ENCODE assay signal across 1 cellular context in the genomic region with DNA sequence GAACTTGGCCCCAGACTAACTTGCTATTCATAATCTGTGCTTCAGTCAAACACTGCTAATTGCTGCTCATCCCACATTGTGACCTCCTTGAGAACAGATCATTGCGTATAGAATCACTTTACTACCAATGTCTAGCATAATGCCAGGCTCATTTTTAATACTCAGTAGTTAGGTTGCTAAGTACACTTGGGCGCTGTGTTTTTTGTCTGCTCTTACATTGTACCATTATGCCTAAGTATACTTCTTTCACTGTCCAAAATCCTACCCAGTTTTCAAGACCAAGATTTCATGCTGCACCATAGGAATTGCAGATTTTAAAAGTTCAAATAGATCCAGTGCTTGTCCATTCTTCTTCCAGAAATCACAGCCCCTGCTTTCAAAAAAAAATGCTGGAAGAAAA.
TF ChIP-seq lines count a peak whose summit lies in the region.

No MANE protein-coding gene starts in this region.

TF ChIP-seq in GM23338, 12 proteins besides CTCF, POLR2A, EP300 and RAD21 (continued from another document):
- TF ChIP-seq, protein P1, sequence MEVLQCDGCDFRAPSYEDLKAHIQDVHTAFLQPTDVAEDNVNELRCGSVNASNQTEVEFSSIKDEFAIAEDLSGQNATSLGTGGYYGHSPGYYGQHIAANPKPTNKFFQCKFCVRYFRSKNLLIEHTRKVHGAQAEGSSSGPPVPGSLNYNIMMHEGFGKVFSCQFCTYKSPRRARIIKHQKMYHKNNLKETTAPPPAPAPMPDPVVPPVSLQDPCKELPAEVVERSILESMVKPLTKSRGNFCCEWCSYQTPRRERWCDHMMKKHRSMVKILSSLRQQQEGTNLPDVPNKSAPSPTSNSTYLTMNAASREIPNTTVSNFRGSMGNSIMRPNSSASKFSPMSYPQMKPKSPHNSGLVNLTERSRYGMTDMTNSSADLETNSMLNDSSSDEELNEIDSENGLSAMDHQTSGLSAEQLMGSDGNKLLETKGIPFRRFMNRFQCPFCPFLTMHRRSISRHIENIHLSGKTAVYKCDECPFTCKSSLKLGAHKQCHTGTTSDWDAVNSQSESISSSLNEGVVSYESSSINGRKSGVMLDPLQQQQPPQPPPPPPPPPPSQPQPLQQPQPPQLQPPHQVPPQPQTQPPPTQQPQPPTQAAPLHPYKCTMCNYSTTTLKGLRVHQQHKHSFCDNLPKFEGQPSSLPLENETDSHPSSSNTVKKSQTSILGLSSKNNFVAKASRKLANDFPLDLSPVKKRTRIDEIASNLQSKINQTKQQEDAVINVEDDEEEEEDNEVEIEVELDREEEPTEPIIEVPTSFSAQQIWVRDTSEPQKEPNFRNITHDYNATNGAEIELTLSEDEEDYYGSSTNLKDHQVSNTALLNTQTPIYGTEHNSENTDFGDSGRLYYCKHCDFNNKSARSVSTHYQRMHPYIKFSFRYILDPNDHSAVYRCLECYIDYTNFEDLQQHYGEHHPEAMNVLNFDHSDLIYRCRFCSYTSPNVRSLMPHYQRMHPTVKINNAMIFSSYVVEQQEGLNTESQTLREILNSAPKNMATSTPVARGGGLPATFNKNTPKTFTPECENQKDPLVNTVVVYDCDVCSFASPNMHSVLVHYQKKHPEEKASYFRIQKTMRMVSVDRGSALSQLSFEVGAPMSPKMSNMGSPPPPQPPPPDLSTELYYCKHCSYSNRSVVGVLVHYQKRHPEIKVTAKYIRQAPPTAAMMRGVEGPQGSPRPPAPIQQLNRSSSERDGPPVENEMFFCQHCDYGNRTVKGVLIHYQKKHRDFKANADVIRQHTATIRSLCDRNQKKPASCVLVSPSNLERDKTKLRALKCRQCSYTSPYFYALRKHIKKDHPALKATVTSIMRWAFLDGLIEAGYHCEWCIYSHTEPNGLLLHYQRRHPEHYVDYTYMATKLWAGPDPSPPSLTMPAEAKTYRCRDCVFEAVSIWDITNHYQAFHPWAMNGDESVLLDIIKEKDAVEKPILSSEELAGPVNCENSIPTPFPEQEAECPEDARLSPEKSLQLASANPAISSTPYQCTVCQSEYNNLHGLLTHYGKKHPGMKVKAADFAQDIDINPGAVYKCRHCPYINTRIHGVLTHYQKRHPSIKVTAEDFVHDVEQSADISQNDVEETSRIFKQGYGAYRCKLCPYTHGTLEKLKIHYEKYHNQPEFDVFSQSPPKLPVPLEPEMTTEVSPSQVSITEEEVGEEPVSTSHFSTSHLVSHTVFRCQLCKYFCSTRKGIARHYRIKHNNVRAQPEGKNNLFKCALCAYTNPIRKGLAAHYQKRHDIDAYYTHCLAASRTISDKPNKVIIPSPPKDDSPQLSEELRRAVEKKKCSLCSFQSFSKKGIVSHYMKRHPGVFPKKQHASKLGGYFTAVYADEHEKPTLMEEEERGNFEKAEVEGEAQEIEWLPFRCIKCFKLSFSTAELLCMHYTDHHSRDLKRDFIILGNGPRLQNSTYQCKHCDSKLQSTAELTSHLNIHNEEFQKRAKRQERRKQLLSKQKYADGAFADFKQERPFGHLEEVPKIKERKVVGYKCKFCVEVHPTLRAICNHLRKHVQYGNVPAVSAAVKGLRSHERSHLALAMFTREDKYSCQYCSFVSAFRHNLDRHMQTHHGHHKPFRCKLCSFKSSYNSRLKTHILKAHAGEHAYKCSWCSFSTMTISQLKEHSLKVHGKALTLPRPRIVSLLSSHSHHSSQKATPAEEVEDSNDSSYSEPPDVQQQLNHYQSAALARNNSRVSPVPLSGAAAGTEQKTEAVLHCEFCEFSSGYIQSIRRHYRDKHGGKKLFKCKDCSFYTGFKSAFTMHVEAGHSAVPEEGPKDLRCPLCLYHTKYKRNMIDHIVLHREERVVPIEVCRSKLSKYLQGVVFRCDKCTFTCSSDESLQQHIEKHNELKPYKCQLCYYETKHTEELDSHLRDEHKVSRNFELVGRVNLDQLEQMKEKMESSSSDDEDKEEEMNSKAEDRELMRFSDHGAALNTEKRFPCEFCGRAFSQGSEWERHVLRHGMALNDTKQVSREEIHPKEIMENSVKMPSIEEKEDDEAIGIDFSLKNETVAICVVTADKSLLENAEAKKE (CRISPR knock-in tag; IDR thresholded peaks at IDR 0.05), result no peak
- TF ChIP-seq, protein P2, sequence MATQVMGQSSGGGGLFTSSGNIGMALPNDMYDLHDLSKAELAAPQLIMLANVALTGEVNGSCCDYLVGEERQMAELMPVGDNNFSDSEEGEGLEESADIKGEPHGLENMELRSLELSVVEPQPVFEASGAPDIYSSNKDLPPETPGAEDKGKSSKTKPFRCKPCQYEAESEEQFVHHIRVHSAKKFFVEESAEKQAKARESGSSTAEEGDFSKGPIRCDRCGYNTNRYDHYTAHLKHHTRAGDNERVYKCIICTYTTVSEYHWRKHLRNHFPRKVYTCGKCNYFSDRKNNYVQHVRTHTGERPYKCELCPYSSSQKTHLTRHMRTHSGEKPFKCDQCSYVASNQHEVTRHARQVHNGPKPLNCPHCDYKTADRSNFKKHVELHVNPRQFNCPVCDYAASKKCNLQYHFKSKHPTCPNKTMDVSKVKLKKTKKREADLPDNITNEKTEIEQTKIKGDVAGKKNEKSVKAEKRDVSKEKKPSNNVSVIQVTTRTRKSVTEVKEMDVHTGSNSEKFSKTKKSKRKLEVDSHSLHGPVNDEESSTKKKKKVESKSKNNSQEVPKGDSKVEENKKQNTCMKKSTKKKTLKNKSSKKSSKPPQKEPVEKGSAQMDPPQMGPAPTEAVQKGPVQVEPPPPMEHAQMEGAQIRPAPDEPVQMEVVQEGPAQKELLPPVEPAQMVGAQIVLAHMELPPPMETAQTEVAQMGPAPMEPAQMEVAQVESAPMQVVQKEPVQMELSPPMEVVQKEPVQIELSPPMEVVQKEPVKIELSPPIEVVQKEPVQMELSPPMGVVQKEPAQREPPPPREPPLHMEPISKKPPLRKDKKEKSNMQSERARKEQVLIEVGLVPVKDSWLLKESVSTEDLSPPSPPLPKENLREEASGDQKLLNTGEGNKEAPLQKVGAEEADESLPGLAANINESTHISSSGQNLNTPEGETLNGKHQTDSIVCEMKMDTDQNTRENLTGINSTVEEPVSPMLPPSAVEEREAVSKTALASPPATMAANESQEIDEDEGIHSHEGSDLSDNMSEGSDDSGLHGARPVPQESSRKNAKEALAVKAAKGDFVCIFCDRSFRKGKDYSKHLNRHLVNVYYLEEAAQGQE (IDR thresholded peaks at IDR 0.05; ENCODE audit: unreplicated experiment), result no peak
- no peak for TF ChIP-seq ZNF114 (CRISPR knock-in tag; IDR thresholded peaks at IDR 0.05)
